1 cellular context compared by ENCODE assay signal in genomic region chr1:37752583-37753471, GRCh38.
TF ChIP-seq lines count a peak whose summit lies in the region.

No MANE protein-coding gene starts in this region.

TF ChIP-seq in K562, 482 proteins besides CTCF, POLR2A, EP300 and RAD21 (continued from another document):
- TF ChIP-seq TEAD2 (tag; IDR thresholded peaks at IDR 0.05): no peak
- peak in 1 of 2 experiments; percentile 44; a peak in 1 of 4 replicates for TF ChIP-seq UBTF (IDR thresholded peaks at IDR 0.05; ENCODE audit: borderline replicate concordance in 1 of 2, low read depth in 2 of 2, low read length in 2 of 2)
- no peak for TF ChIP-seq MXI1 (IDR thresholded peaks at IDR 0.05; ENCODE audit: low read depth, low read length)
- no peak for TF ChIP-seq ZKSCAN3 (CRISPR knock-in tag; IDR thresholded peaks at IDR 0.05)
- TF ChIP-seq SNIP1 (IDR thresholded peaks at IDR 0.05; ENCODE audit: low read depth): no peak
- no peak for TF ChIP-seq POU5F1 (IDR thresholded peaks at IDR 0.05; ENCODE audit: borderline replicate concordance, low read depth, low read length, partially characterized antibody)
- no peak for TF ChIP-seq CEBPG (CRISPR knock-in tag; IDR thresholded peaks at IDR 0.05)
- no peak for TF ChIP-seq CEBPG (tag; conservative IDR thresholded peaks at IDR 0.05 in 1 of 2, IDR thresholded peaks at IDR 0.05 in 1 of 2)
- no peak for TF ChIP-seq E2F1 (CRISPR knock-in tag; IDR thresholded peaks at IDR 0.05)
- no peak for TF ChIP-seq TAL1 (IDR thresholded peaks at IDR 0.05)
- TF ChIP-seq E2F6 (IDR thresholded peaks at IDR 0.05; ENCODE audit: borderline replicate concordance in 1 of 2, extremely low read depth in 1 of 2, insufficient read depth in 1 of 2, insufficient read length in 1 of 2, low read depth in 1 of 2, low read length in 1 of 2, poor library complexity in 1 of 2, severe bottlenecking in 1 of 2): peak in 1 of 2 experiments; percentile 33
- TF ChIP-seq HCFC1 (IDR thresholded peaks at IDR 0.05; ENCODE audit: low read depth, low read length): no peak
- TF ChIP-seq HOMEZ (CRISPR knock-in tag; IDR thresholded peaks at IDR 0.05): no peak
- TF ChIP-seq PRMT5 (CRISPR knock-in tag; IDR thresholded peaks at IDR 0.05): no peak
- no peak for TF ChIP-seq TAF9B (IDR thresholded peaks at IDR 0.05; ENCODE audit: partially characterized antibody)
- no peak for TF ChIP-seq NFRKB (IDR thresholded peaks at IDR 0.05; ENCODE audit: low read depth)
